ENCODE assay signal across 8 cellular contexts in the genomic region with DNA sequence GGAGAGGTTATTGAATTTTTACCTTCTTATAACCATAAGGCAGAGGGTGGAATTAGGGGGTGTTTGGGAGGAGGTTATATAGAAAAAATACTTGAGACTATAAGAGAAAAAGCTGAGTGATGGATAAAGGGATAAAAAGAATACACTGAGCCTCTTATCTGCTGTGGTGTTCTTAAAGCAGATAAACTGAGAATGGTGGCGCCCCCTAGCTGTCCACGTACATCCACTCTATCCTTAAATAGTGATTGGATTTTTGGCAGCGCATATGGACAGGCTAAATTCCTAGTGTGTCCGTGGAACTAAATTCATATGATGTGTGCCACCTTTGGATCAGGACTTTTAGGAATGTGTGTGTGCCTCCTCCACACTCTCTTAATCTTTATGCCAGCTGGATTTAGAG.
A peak's percentile ranks its signal among the peaks of the same experiment; 100 is the strongest.
DNase-seq lines count a peak whose midpoint lies in the region; ATAC-seq lines count a peak whose summit lies in the region.

No MANE protein-coding gene starts in this region.

- DNase-seq in ELR (ENCODE audit: low read depth) (peak; percentile 49), HT1080 (ENCODE audit: low read depth) (peak; percentile 18), head of caudate nucleus (peak in 41 of 42 donors; percentile 12 to 83 (median 48)), HuH-7.5 (ENCODE audit: low spot score) (no peak)
- DNase-seq in activated CD8-positive, alpha-beta memory T cell treated with anti-CD3 and anti-CD28 coated beads, Interleukin-2, amount 50 U/mL, for 1 hour (ENCODE audit: extremely low read depth), result peak; percentile 9
- DNase-seq in stimulated activated CD8-positive, alpha-beta memory T cell treated with anti-CD3 and anti-CD28 coated beads, Interleukin-15, amount 100 ng/mL, for 48 hours (ENCODE audit: low read depth in 2 of 2), result peak; percentile 3 to 8

- ATAC-seq in HG03039 (IDR thresholded peaks at IDR 0.05; ENCODE audit: unreplicated experiment) (no peak), GM18858 (IDR thresholded peaks at IDR 0.05; ENCODE audit: unreplicated experiment) (no peak)

- intact Hi-C loops in head of caudate nucleus (cut with DNase I), result no loop called here
